Comparison of ENCODE assay signal across 14 cellular contexts in the genomic region with DNA sequence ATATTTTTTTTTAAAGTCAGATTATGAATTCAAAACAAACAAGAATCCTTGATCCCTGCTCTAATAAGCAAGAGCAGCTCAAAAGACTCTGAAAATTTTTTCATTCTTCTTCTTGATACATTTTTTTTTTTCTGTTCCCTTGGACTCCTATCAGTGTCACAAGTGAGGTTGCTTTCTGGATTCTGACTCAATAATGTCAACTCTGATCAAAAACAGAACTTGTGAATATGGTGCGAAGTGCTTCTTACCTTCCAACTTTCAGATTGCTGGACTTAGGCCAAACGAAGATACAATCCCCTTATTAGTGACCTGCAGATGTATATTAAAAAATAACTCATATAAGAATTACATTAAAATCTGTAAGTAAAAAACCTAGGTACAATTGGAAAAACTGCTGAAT.
DNase-seq lines count a peak whose midpoint lies in the region; ATAC-seq, FAIRE-seq and TF ChIP-seq lines count a peak whose summit lies in the region.
"Had no signal": no experiment of that assay in that cellular context is flagged by ENCODE, and none has a peak within 500 bp of the region (broad histone marks: within the 10 kb centered on the region; RNA-seq: fewer than 3 reads in every experiment).

No MANE protein-coding gene starts in this region.

- DNase-seq in GM12865 (ENCODE audit: low read depth) (peak; percentile 62), RCC 7860 (ENCODE audit: low spot score) (no peak), heart right ventricle (no peak), NCI-H187 (lab: John Stamatoyannopoulos, UW) (no peak), NCI-H345 treated with DMSO at 0.1 percent for 48 hours (lab: John Stamatoyannopoulos, UW; ENCODE audit: unreplicated experiment) (no peak)
- DNase-seq: activated CD4-positive, alpha-beta memory T cell treated with anti-CD3 and anti-CD28 coated beads for 36 hours; activated naive CD4-positive, alpha-beta T cell treated with anti-CD3 and anti-CD28 coated beads for 36 hours; caudate nucleus; NCI-H1436 treated with DMSO at 0.1 percent for 48 hours had no signal

- no peaks in the 10 kb centered on the region for H3K4me1 ChIP-seq in heart right ventricle
- H3K4me1 ChIP-seq: prostate gland, suprapubic skin had no signal

- intact Hi-C loops in heart right ventricle (cut with DNase I): no loop called here

- no peaks in the 10 kb centered on the region for H3K27me3 ChIP-seq in heart right ventricle
- H3K27me3 ChIP-seq: suprapubic skin had no signal

- H3K4me3 ChIP-seq in GM12865 (ENCODE audit: low read depth, low read length): no peak overlapping the region
- H3K4me3 ChIP-seq in heart right ventricle: no peak overlapping the region
- H3K4me3 ChIP-seq: prostate gland, suprapubic skin had no signal

- peaks cover 0 to 33% (median 0%) of the 10 kb centered on the region in 9 donors for H3K36me3 ChIP-seq in heart right ventricle
- H3K36me3 ChIP-seq: prostate gland had no signal

- no peak overlapping the region for H3K27ac ChIP-seq in heart right ventricle
- H3K27ac ChIP-seq: prostate gland, suprapubic skin had no signal

- TF ChIP-seq CTCF in GM12865 (IDR thresholded peaks at IDR 0.05; ENCODE audit: insufficient read depth, low read depth, low read length, missing control alignments) (no peak), heart right ventricle (IDR thresholded peaks at IDR 0.05) (no peak)

- ATAC-seq in GM19372 (IDR thresholded peaks at IDR 0.05; ENCODE audit: low read depth, unreplicated experiment) (peak; percentile 50), HG02642 (IDR thresholded peaks at IDR 0.05; ENCODE audit: poor library complexity, unreplicated experiment) (peak; percentile 75), HG03280 (IDR thresholded peaks at IDR 0.05; ENCODE audit: unreplicated experiment) (peak; percentile 64), heart right ventricle (no peak)

- 89 to 93% methylated on average over 2 of the region's 2 CpGs for WGBS in heart right ventricle, 2 donors

- no peaks in the 10 kb centered on the region for H3K9me3 ChIP-seq in heart right ventricle
- H3K9me3 ChIP-seq: prostate gland, suprapubic skin had no signal

- no peak for FAIRE-seq in RCC 7860 (lab: Jason Lieb, UNC)

Comparison
In these comparisons a context has a peak if more than half of its experiments do, and no peak if none do; other contexts are left out.
1. ATAC-seq: peak in GM19372 (single experiment), HG02642 (single experiment) and HG03280 (single experiment); none in heart right ventricle (0 of 8).